Comparison of ENCODE assay signal across 18 cellular contexts in the genomic region with DNA sequence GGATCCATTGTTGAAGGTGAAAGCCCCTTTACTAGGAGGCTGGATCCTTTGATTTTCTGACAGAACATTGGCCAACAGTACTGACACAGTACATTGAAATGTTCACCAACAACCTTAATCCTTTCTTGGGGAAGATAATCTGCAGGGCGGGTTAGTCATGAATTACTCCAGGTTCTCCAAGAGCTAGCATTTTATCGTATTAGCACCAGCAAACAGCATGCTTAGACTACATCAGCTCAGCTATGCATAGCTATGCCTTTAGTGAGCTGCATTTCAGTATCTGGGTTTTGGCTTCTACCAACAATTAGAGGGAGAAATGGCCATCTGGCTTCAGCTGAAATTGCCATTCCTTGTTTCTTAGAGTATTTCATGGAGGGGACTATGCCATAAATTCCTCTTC. TPM values are rescaled to one million over a fixed set of nuclear protein-coding genes. Genes with fewer than 3 reads are reported as not detected.
DNase-seq lines count a peak whose midpoint lies in the region; ATAC-seq, FAIRE-seq and TF ChIP-seq lines count a peak whose summit lies in the region.
"Had no signal": no experiment of that assay in that cellular context is flagged by ENCODE, and none has a peak within 500 bp of the region (broad histone marks: within the 10 kb centered on the region; RNA-seq: fewer than 3 reads in every experiment).

No MANE protein-coding gene starts in this region.

- WGBS in IMR-90 (ENCODE audit: extremely low coverage in 2 of 2, insufficient read length in 1 of 2), 2 experiments, result no CpG with 5 or more reads among the region's 2 CpGs
- whole genome bisulfite sequencing in mesenchymal stem cell, result 46% methylated on average over 2 of the region's 2 CpGs
- 90 to 92% (median 91%) methylated on average over 2 of the region's 2 CpGs for WGBS in small intestine, 3 donors

- dilution Hi-C loops in IMR-90 (cut with HindIII; ENCODE audit: low sequenced_read_pairs, unreplicated experiment), result no loop called here

- peaks cover 28% of the 10 kb centered on the region for H3K9me1 ChIP-seq in IMR-90 (ENCODE audit: insufficient read depth, low read length)

- H3K36me3 ChIP-seq in IMR-90 (ENCODE audit: control insufficient read depth, insufficient read depth, low read length), result no peaks in the 10 kb centered on the region; the same call in 1 of the 2 replicates
- H3K36me3 ChIP-seq in bronchial epithelial cell (ENCODE audit: control insufficient read depth, insufficient read depth, low read length), result no peaks in the 10 kb centered on the region
- no peaks in the 10 kb centered on the region for H3K36me3 ChIP-seq in mesenchymal stem cell (ENCODE audit: control insufficient read depth in 1 of 2, insufficient read depth in 2 of 2, low read depth in 1 of 2, low read length in 2 of 2)
- H3K36me3 ChIP-seq in small intestine (ENCODE audit: control insufficient read depth in 2 of 2, insufficient read depth in 2 of 2, low read length in 2 of 2), result no peaks in the 10 kb centered on the region
- H3K36me3 ChIP-seq: esophagus muscularis mucosa had no signal

- H4K20me1 ChIP-seq in IMR-90 (ENCODE audit: insufficient read depth, low read length), result peaks cover 42% of the 10 kb centered on the region

- TF ChIP-seq RAD21 in IMR-90 (IDR thresholded peaks at IDR 0.05; ENCODE audit: low read length), result no peak

- in situ Hi-C loops in IMR-90 (cut with MboI; ENCODE audit: low sequenced_read_pairs), result no loop called here

- peak overlapping the region; percentile 5; the same call in 1 of the 2 replicates for H3K14ac ChIP-seq in IMR-90 (replicated peaks; ENCODE audit: low read depth, low read length)
- peak overlapping the region in 1 of 2 experiments; percentile 30 for H3K14ac ChIP-seq in mesenchymal stem cell (ENCODE audit: low read length in 2 of 2)

- H3K4me2 ChIP-seq in IMR-90 (ENCODE audit: low read depth, low read length) (peak overlapping the region; percentile 10; the same call in 1 of the 2 replicates), mesenchymal stem cell (ENCODE audit: low read length, poor library complexity, severe bottlenecking) (no peak overlapping the region)

- no peaks in the 10 kb centered on the region for H3K27me3 Mint-ChIP-seq in activated naive CD4-positive, alpha-beta T cell treated with anti-CD3 and anti-CD28 coated beads, Interleukin-2, amount 10 ng/mL, durations not matched to agents 7 days and 5 days
- H3K27me3 Mint-ChIP-seq: dendritic cell treated with granulocyte-macrophage colony-stimulating factor and Interleukin-4, amounts not matched to agents 40 ng/mL and 50 ng/mL, for 4 days had no signal

- H3K4ac ChIP-seq in IMR-90 (ENCODE audit: low read depth, low read length) (peak overlapping the region; percentile 30; the same call in 1 of the 2 replicates), mesenchymal stem cell (ENCODE audit: low read depth in 1 of 2, low read length in 2 of 2) (no peak overlapping the region)

- no peaks in the 10 kb centered on the region for H3K9me3 ChIP-seq in IMR-90 (ENCODE audit: control insufficient read depth, insufficient read depth, low read length)
- H3K9me3 ChIP-seq in mesenchymal stem cell (ENCODE audit: control insufficient read depth, low read length), result no peaks in the 10 kb centered on the region
- H3K9me3 ChIP-seq in small intestine (ENCODE audit: control insufficient read depth, low read depth), result no peaks in the 10 kb centered on the region
- H3K9me3 ChIP-seq: Caco-2, esophagus muscularis mucosa had no signal

- FAIRE-seq in bronchial epithelial cell (lab: Jason Lieb, UNC), result no peak
- FAIRE-seq in small intestine (lab: Jason Lieb, UNC), result no peak

- H3K36me3 Mint-ChIP-seq in activated naive CD4-positive, alpha-beta T cell treated with anti-CD3 and anti-CD28 coated beads, Interleukin-2, amount 10 ng/mL, durations not matched to agents 7 days and 5 days, result no peaks in the 10 kb centered on the region

- no peak overlapping the region for H2AFZ ChIP-seq in IMR-90 (replicated peaks; ENCODE audit: low read length, poor library complexity)
- H2AFZ ChIP-seq in mesenchymal stem cell (ENCODE audit: low read depth, low read length), result no peak overlapping the region

- no peak overlapping the region for H3K9ac ChIP-seq in IMR-90 (ENCODE audit: low read depth, low read length)
- no peak overlapping the region for H3K9ac ChIP-seq in mesenchymal stem cell (ENCODE audit: low read length)

- intact Hi-C loops in IMR-90 (cut with micrococcal nuclease), result loop anchor here (2.0 kb wide), 1 partner anchor 52 kb away; no protein-coding TSS in a partner anchor

- ATAC-seq in IMR-90 (ENCODE audit: low read depth), result peak; percentile 75

- no peak overlapping the region for H3K4me3 Mint-ChIP-seq in activated naive CD4-positive, alpha-beta T cell treated with anti-CD3 and anti-CD28 coated beads, Interleukin-2, amount 10 ng/mL, durations not matched to agents 7 days and 5 days
- H3K4me3 Mint-ChIP-seq: dendritic cell treated with granulocyte-macrophage colony-stimulating factor and Interleukin-4, amounts not matched to agents 40 ng/mL and 50 ng/mL, for 4 days; T-helper 1 cell treated with Interleukin-12 subunit alpha and Interleukin-12 subunit beta and Interleukin-4 antibody, amounts not matched to agents 30 μg/mL and 1 μg/mL, for 36 hours had no signal

- no peaks in the 10 kb centered on the region for H3K9me3 Mint-ChIP-seq in activated naive CD4-positive, alpha-beta T cell treated with anti-CD3 and anti-CD28 coated beads, Interleukin-2, amount 10 ng/mL, durations not matched to agents 7 days and 5 days
- H3K9me3 Mint-ChIP-seq: activated T-helper 2 cell treated with anti-CD3 and anti-CD28 coated beads, Interferon-gamma antibody, Interleukin-2, Interleukin-4, amounts not matched to agents 10 μg/mL and 5 μg/mL and 100 μg/mL, durations not matched to agents 14 hours and 24 hours and 36 hours; dendritic cell treated with granulocyte-macrophage colony-stimulating factor and Interleukin-4, amounts not matched to agents 40 ng/mL and 50 ng/mL, for 4 days; T-helper 1 cell treated with Interleukin-12 subunit alpha and Interleukin-12 subunit beta and Interleukin-4 antibody, amounts not matched to agents 30 μg/mL and 1 μg/mL, for 36 hours had no signal

- H3K79me1 ChIP-seq in IMR-90 (ENCODE audit: low read depth in 1 of 2, low read length in 2 of 2) (peaks cover 3 to 86% of the 10 kb centered on the region in 2 experiments; a peak in 3 of 4 replicates), mesenchymal stem cell (replicated peaks; ENCODE audit: low read length, poor library complexity, severe bottlenecking) (peaks cover 17% of the 10 kb centered on the region)

- no peak for TF ChIP-seq POLR2A in IMR-90 (IDR thresholded peaks at IDR 0.05; ENCODE audit: low read depth, low read length)

- H3K4me1 Mint-ChIP-seq in activated naive CD4-positive, alpha-beta T cell treated with anti-CD3 and anti-CD28 coated beads, Interleukin-2, amount 10 ng/mL, durations not matched to agents 7 days and 5 days, result no peaks in the 10 kb centered on the region

- no TSS peak for BruUV-seq in IMR-90 (replicated peaks; lab: Mats Ljungman, UMichigan)

- DNase-seq in COLO829 (ENCODE audit: low spot score) (peak; percentile 31), IMR-90 (peak; percentile 94), bronchial epithelial cell (ENCODE audit: low read depth) (peak; percentile 69), mesenchymal stem cell (peak; percentile 81), MV-4-11 (lab: John Stamatoyannopoulos, UW) (no peak), small intestine (no peak), NCI-H446 treated with DMSO at 0.1 percent for 48 hours (lab: John Stamatoyannopoulos, UW) (no peak)
- no peak for DNase-seq in activated naive CD4-positive, alpha-beta T cell treated with anti-CD3 and anti-CD28 coated beads, Interleukin-2, amount 10 ng/mL, durations not matched to agents 7 days and 5 days
- DNase-seq: AML-193, amygdala, Caco-2, kidney glomerular epithelial cell, NCI-H1092 treated with DMSO at 0.1 percent for 48 hours, occipital lobe had no signal

- H2BK5ac ChIP-seq in IMR-90 (ENCODE audit: low read depth, low read length, poor library complexity, severe bottlenecking), result peak overlapping the region; percentile 89
- no peak overlapping the region for H2BK5ac ChIP-seq in mesenchymal stem cell (ENCODE audit: low read depth, low read length, poor library complexity, severe bottlenecking)

- CTCF ChIA-PET in IMR-90 (lab: Yijun Ruan, JAX), result interaction anchor here (0.8 to 1.1 kb wide), 4 partner anchors 10 to 174 kb away, joined by 3 to 4 read pairs (median 3); no protein-coding TSS in a partner anchor
- CTCF ChIA-PET in activated naive CD4-positive, alpha-beta T cell treated with anti-CD3 and anti-CD28 coated beads, Interleukin-2, amount 10 ng/mL, durations not matched to agents 7 days and 5 days (lab: Charles Lee), result interaction anchor here (1.3 kb wide), 1 partner anchor 172 kb away, joined by 4 read pairs; no protein-coding TSS in a partner anchor

- H2AK5ac ChIP-seq in IMR-90 (ENCODE audit: low read depth, low read length) (no peak overlapping the region), mesenchymal stem cell (ENCODE audit: low read length, severe bottlenecking) (no peak overlapping the region)

- H3K4me3 ChIP-seq in IMR-90 (ENCODE audit: insufficient read depth, low read depth, low read length) (no peak overlapping the region), bronchial epithelial cell (ENCODE audit: low read depth, low read length) (no peak overlapping the region), mesenchymal stem cell (ENCODE audit: insufficient read depth in 1 of 2, low read depth in 1 of 2, low read length in 2 of 2) (no peak overlapping the region), small intestine (ENCODE audit: low read depth in 1 of 2, low read length in 2 of 2) (no peak overlapping the region)
- H3K4me3 ChIP-seq: esophagus muscularis mucosa had no signal

- no peak overlapping the region for H4K5ac ChIP-seq in IMR-90 (ENCODE audit: low read depth, low read length)

- H2BK120ac ChIP-seq in IMR-90 (ENCODE audit: low read depth, low read length), result peak overlapping the region; percentile 57; the same call in 1 of the 2 replicates
- H2BK120ac ChIP-seq in mesenchymal stem cell (ENCODE audit: low read depth, low read length), result no peak overlapping the region

- H2BK15ac ChIP-seq in IMR-90 (ENCODE audit: low read depth, low read length) (no peak overlapping the region), mesenchymal stem cell (ENCODE audit: low read depth, poor library complexity, severe bottlenecking) (no peak overlapping the region)

- no peak overlapping the region for H2AK9ac ChIP-seq in IMR-90 (replicated peaks; ENCODE audit: low read depth, low read length, poor library complexity)

- H2BK12ac ChIP-seq in mesenchymal stem cell (ENCODE audit: low read length in 2 of 2), result no peak overlapping the region

- H3K23ac ChIP-seq in IMR-90 (ENCODE audit: low read depth, low read length), result 0 out of 2 replicates have a peak overlapping the region, but pooled peaks have one; percentile 30
- H3K23ac ChIP-seq in mesenchymal stem cell (ENCODE audit: low read length in 2 of 2), result no peak overlapping the region

- no peak overlapping the region; a peak in 1 of 4 replicates for H4K8ac ChIP-seq in IMR-90 (ENCODE audit: low read depth in 2 of 2, low read length in 2 of 2)
- no peak overlapping the region for H4K8ac ChIP-seq in mesenchymal stem cell (ENCODE audit: low read length)

- H3K27ac Mint-ChIP-seq in activated naive CD4-positive, alpha-beta T cell treated with anti-CD3 and anti-CD28 coated beads, Interleukin-2, amount 10 ng/mL, durations not matched to agents 7 days and 5 days, result no peak overlapping the region
- H3K27ac Mint-ChIP-seq: activated T-helper 2 cell treated with anti-CD3 and anti-CD28 coated beads, Interferon-gamma antibody, Interleukin-2, Interleukin-4, amounts not matched to agents 10 μg/mL and 5 μg/mL and 100 μg/mL, durations not matched to agents 14 hours and 24 hours and 36 hours; dendritic cell treated with granulocyte-macrophage colony-stimulating factor and Interleukin-4, amounts not matched to agents 40 ng/mL and 50 ng/mL, for 4 days; T-helper 1 cell treated with Interleukin-12 subunit alpha and Interleukin-12 subunit beta and Interleukin-4 antibody, amounts not matched to agents 30 μg/mL and 1 μg/mL, for 36 hours had no signal

- POLR2A ChIA-PET in IMR-90 (lab: Charles Lee; ENCODE audit: unreplicated experiment), result interaction anchor here (1.6 kb wide), 1 partner anchor 35 kb away, joined by 4 read pairs; no protein-coding TSS in a partner anchor

- no peak overlapping the region for H3K56ac ChIP-seq in IMR-90 (ENCODE audit: extremely low read depth, insufficient read depth, low read length)

- H3K18ac ChIP-seq in IMR-90 (ENCODE audit: low read depth, low read length) (no peak overlapping the region; the same call in 1 of the 2 replicates), mesenchymal stem cell (ENCODE audit: low read depth in 1 of 2, low read length in 2 of 2) (no peak overlapping the region)

- H3K27me3 ChIP-seq in IMR-90 (ENCODE audit: control insufficient read depth, insufficient read depth, low read length), result no peaks in the 10 kb centered on the region
- no peaks in the 10 kb centered on the region for H3K27me3 ChIP-seq in bronchial epithelial cell (ENCODE audit: control insufficient read depth, insufficient read depth, low read length)
- H3K27me3 ChIP-seq in mesenchymal stem cell (ENCODE audit: control insufficient read depth in 1 of 2, insufficient read depth in 1 of 2, low read length in 2 of 2), result no peaks in the 10 kb centered on the region
- peaks cover 0 to 2% of the 10 kb centered on the region in 2 donors for H3K27me3 ChIP-seq in small intestine (ENCODE audit: control insufficient read depth in 2 of 2, insufficient read depth in 2 of 2, low read length in 2 of 2)
- H3K27me3 ChIP-seq: esophagus muscularis mucosa had no signal

- H3K4me1 ChIP-seq in IMR-90 (ENCODE audit: control insufficient read depth, insufficient read depth, low read length), result peaks cover 14% of the 10 kb centered on the region
- peaks cover 4% of the 10 kb centered on the region for H3K4me1 ChIP-seq in mesenchymal stem cell (ENCODE audit: control insufficient read depth, insufficient read depth, low read depth, low read length)
- H3K4me1 ChIP-seq in small intestine (ENCODE audit: control insufficient read depth in 2 of 2, insufficient read depth in 1 of 2, low read depth in 1 of 2, low read length in 1 of 2), result no peaks in the 10 kb centered on the region

- 0 out of 2 replicates have a peak overlapping the region, but pooled peaks have one; percentile 15 for H2BK20ac ChIP-seq in IMR-90 (ENCODE audit: low read depth, low read length)

- TF ChIP-seq CTCF in IMR-90 (conservative IDR thresholded peaks at IDR 0.05; ENCODE audit: low read depth, low read length), result no peak
- no peak for TF ChIP-seq CTCF in bronchial epithelial cell (IDR thresholded peaks at IDR 0.05; ENCODE audit: insufficient read depth, low read length, severe bottlenecking)

- H4K91ac ChIP-seq in IMR-90 (ENCODE audit: insufficient read depth, low read depth, low read length) (no peak overlapping the region), mesenchymal stem cell (ENCODE audit: low read length) (no peak overlapping the region)

- H3K27ac ChIP-seq in IMR-90 (ENCODE audit: insufficient read depth, low read length) (no peak overlapping the region), mesenchymal stem cell (ENCODE audit: low read length, poor library complexity, severe bottlenecking) (no peak overlapping the region), small intestine (ENCODE audit: low read depth in 1 of 2, low read length in 1 of 2) (no peak overlapping the region)
- H3K27ac ChIP-seq: esophagus muscularis mucosa had no signal

RNA-seq across cellular contexts. Expression of a gene that starts 33.8 kb away (rescaled TPM):
- 36.7 and 38.2 TPM in 2 replicates for total RNA-seq in IMR-90 (2012; rRNA removed)
- 20.0 and 22.9 TPM in 2 replicates for polyA plus RNA-seq in IMR-90 (2012; rRNA removed)
- polyA plus RNA-seq in IMR-90 (2012; cell fraction: cytosol; rRNA removed), result 9.1 and 12.2 TPM in 2 replicates
- 27.3 and 38.9 TPM in 2 replicates for polyA plus RNA-seq in IMR-90 (2012; cell fraction: nucleus; rRNA removed; ENCODE audit: low replicate concordance)
- total RNA-seq in bronchial epithelial cell, result 12.9 and 13.4 TPM in 2 replicates
- 21.1 TPM for polyA plus RNA-seq in mesenchymal stem cell (2013, experiment 1 of 2)
- polyA plus RNA-seq in mesenchymal stem cell (2013, experiment 2 of 2), result 21.2 TPM
- 1 to 10 TPM; 2.7 to 3.6 (median 3.5) TPM for polyA plus RNA-seq in small intestine

Comparison
In these comparisons a context has a peak if more than half of its experiments do, and no peak if none do; other contexts are left out.
1. DNase-seq: peak in COLO829 (single experiment), IMR-90 (single experiment), bronchial epithelial cell (single experiment) and mesenchymal stem cell (single experiment); none in MV-4-11 (single experiment), small intestine (single experiment), NCI-H446 treated with DMSO at 0.1 percent for 48 hours (single experiment) and activated naive CD4-positive, alpha-beta T cell treated with anti-CD3 and anti-CD28 coated beads, Interleukin-2, amount 10 ng/mL, durations not matched to agents 7 days and 5 days (single experiment).